In genomic region chr19:29467824-29468401, GRCh38 we compare ENCODE assay signal across 8 cellular contexts. TPM values are rescaled to one million over a fixed set of nuclear protein-coding genes. Genes with fewer than 3 reads are reported as not detected.
DNase-seq lines count a peak whose midpoint lies in the region; ATAC-seq, FAIRE-seq and TF ChIP-seq lines count a peak whose summit lies in the region.

No MANE protein-coding gene starts in this region.

- no peak overlapping the region for H3K4me2 ChIP-seq in A549

- H3K9me3 ChIP-seq in A549 = no peaks in the 10 kb centered on the region

- TF ChIP-seq RAD21 in A549 (conservative IDR thresholded peaks at IDR 0.05 in 1 of 2, IDR thresholded peaks at IDR 0.05 in 1 of 2) = peak; percentile 55 to 59

- peak; percentile 36 to 77 for DNase-seq in A549 (ENCODE audit: low read depth in 1 of 2, low spot score in 1 of 2)
- DNase-seq in GM12865 (ENCODE audit: low read depth) = peak; percentile 59
- peak; percentile 21 for DNase-seq in NCI-H748 treated with DMSO at 0.1 percent for 48 hours (lab: John Stamatoyannopoulos, UW)
- no peak for DNase-seq in epithelial cell of proximal tubule (ENCODE audit: low read depth)
- DNase-seq in superior temporal gyrus (ENCODE audit: extremely low spot score) = peak; percentile 80
- DNase-seq in stimulated activated naive CD4-positive, alpha-beta T cell treated with Interleukin-2 at 50 U/mL for 16 hours (lab: John Stamatoyannopoulos, UW) = no peak
- no peak for DNase-seq in activated CD4-positive, CD25-positive, alpha-beta regulatory T cell (lab: John Stamatoyannopoulos, UW)

- peak; percentile 98 for FAIRE-seq in A549 (lab: Jason Lieb, UNC)

- TF ChIP-seq CTCF in A549 (IDR thresholded peaks at IDR 0.05) = peak; percentile 59
- TF ChIP-seq CTCF in GM12865 (IDR thresholded peaks at IDR 0.05; ENCODE audit: insufficient read depth, low read depth, low read length, missing control alignments) = peak; percentile 59
- peak; percentile 45 for TF ChIP-seq CTCF in epithelial cell of proximal tubule (conservative IDR thresholded peaks at IDR 0.05; ENCODE audit: low read depth, low read length)

- H3K4me3 ChIP-seq in A549 = no peak overlapping the region
- H3K4me3 ChIP-seq in GM12865 (ENCODE audit: low read depth, low read length) = no peak overlapping the region
- H3K4me3 ChIP-seq in epithelial cell of proximal tubule (ENCODE audit: low read depth, low read length) = no peak overlapping the region

- CTCF ChIA-PET in A549 (lab: Yijun Ruan, JAX) = interaction anchor here (0.6 to 1.7 kb wide), 11 partner anchors 9 to 323 kb away, joined by 3 to 10 read pairs (median 3); no protein-coding TSS in a partner anchor

- ATAC-seq in A549 (peak; percentile 81 to 91; a peak in 5 of 6 replicates), GM19328 (IDR thresholded peaks at IDR 0.05; ENCODE audit: unreplicated experiment) (no peak)

- POLR2A ChIA-PET in A549 (lab: Yijun Ruan, JAX) = no interaction called here

- no peak overlapping the region for H3K27ac ChIP-seq in A549

- H3K4me1 ChIP-seq in A549 = no peaks in the 10 kb centered on the region

- 20% methylated on average over 5 of the region's 5 CpGs for WGBS in A549 (ENCODE audit: missing lambda C conversion rate)

- TF ChIP-seq POLR2A in A549 (IDR thresholded peaks at IDR 0.05; ENCODE audit: low read length) = no peak

- TF ChIP-seq EP300 in A549 (IDR thresholded peaks at IDR 0.05) = no peak

TF ChIP-seq in A549, 52 proteins besides CTCF, POLR2A, EP300 and RAD21:
- TF ChIP-seq ZSCAN20 (CRISPR knock-in tag; IDR thresholded peaks at IDR 0.05) (no peak), SMC3 (IDR thresholded peaks at IDR 0.05) (peak; percentile 62)

RNA-seq across cellular contexts. Expression of gene VSTM2B, which starts 57.9 kb away (rescaled TPM):
- not detected in 2 replicates for polyA plus RNA-seq in A549 (2011; rRNA removed)
- not detected in 2 replicates for polyA plus RNA-seq in A549 (2012; cell fraction: cytosol; rRNA removed)
- 0.10 TPM in 1 of 2 replicates, not detected in the other for polyA plus RNA-seq in A549 (2012; cell fraction: nucleus; rRNA removed)
- not detected in 3 replicates for polyA plus RNA-seq in A549 (2017; fragmentation: RNase III; extraction: RNeasy Plus Mini Kit Qiagen cat#74134 plus additional on column Dnase treatment)
- polyA minus RNA-seq in A549 (2011; rRNA and poly(A)+ RNA removed) = not detected in 2 replicates
- total RNA-seq in epithelial cell of proximal tubule = not detected in 2 replicates

Comparison
In these comparisons a context has a peak if more than half of its experiments do, and no peak if none do; other contexts are left out.
1. DNase-seq: peak in A549 (2 of 2), GM12865 (single experiment), NCI-H748 treated with DMSO at 0.1 percent for 48 hours (single experiment) and superior temporal gyrus (single experiment); none in epithelial cell of proximal tubule (single experiment), stimulated activated naive CD4-positive, alpha-beta T cell treated with Interleukin-2 at 50 U/mL for 16 hours (single experiment) and activated CD4-positive, CD25-positive, alpha-beta regulatory T cell (0 of 4).
2. Peak in every context shown above with its lines, with median percentiles within 50 percentile points of each other: CTCF ChIP-seq.